Comparison of ENCODE assay signal across 8 cellular contexts in the genomic region with DNA sequence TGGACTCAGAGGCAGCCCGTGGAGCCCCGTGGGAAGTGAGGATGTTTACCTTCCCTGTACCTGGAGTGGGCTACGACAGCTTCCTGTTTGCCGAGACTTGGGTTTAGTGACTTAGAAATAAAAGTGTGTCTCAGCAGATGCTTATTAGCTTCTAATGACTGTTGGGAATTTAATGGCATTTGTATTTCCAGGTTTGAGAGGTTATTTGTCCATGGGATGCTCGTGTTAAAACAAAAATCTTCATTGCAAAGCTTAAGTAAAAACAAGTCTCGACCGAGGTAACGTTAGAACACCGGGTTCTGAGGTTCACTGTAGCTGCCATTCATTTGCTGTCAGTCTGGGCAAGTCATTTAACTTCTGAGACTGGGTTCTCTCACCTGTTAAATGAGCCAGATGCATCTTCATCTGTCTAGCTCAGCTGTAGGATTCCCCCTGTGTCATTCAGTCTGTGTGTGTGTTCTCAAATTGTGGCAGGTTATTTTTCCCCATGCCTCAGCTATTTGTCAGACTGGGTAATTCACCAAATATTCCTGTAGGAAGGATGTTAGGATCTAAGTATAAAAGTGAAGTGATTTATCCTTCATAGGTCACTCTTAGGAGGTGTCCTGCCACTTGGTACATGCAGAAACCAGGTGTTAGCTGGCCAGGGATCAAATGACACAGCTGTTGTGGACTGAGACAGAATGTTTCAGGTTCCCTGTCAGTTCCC. TPM values are rescaled to one million over a fixed set of nuclear protein-coding genes. Genes with fewer than 3 reads are reported as not detected.
A peak's percentile ranks its signal among the peaks of the same experiment; 100 is the strongest.
DNase-seq lines count a peak whose midpoint lies in the region; ATAC-seq, FAIRE-seq and TF ChIP-seq lines count a peak whose summit lies in the region.

No MANE protein-coding gene starts in this region.

- in situ Hi-C loops in K562 (cut with MboI) = no loop called here

- peak overlapping the region; percentile 94 for H3K4me2 ChIP-seq in K562 (ENCODE audit: insufficient read depth, low read length)

- H2AFZ ChIP-seq in K562 (ENCODE audit: low read depth, low read length) = peak overlapping the region; percentile 98

- no peak for FAIRE-seq in K562 (lab: Jason Lieb, UNC)

- H4K20me1 ChIP-seq in K562 (replicated peaks; ENCODE audit: control insufficient read depth, insufficient read depth, low read length) = no peaks in the 10 kb centered on the region

- ATAC-seq in K562 = peak; percentile 9; the same call in 2 of the 3 replicates
- no peak for ATAC-seq in lower lobe of right lung
- ATAC-seq in upper lobe of left lung (ENCODE audit: low FRiP score in 2 of 2) = no peak
- no peak for ATAC-seq in sciatic nerve
- ATAC-seq in HG03039 (IDR thresholded peaks at IDR 0.05; ENCODE audit: unreplicated experiment) = no peak

- BruUV-seq in K562 (replicated peaks; lab: Mats Ljungman, UMichigan) = TSS peak; percentile 59

- peak overlapping the region; percentile 84 for H3K27ac ChIP-seq in K562 (ENCODE audit: extremely low read depth, low read depth, low read length)
- peak overlapping the region; percentile 93 for H3K27ac ChIP-seq in lower lobe of right lung
- H3K27ac ChIP-seq in upper lobe of left lung = peak overlapping the region; percentile 85 to 93 (median 89)

- TF ChIP-seq CTCF in K562 (IDR thresholded peaks at IDR 0.05 in 2 of 3, conservative IDR thresholded peaks at IDR 0.05 in 1 of 3; ENCODE audit: insufficient read depth in 2 of 3, low read depth in 1 of 3, low read length in 3 of 3) (no peak), lower lobe of right lung (IDR thresholded peaks at IDR 0.05) (no peak), upper lobe of left lung (IDR thresholded peaks at IDR 0.05) (no peak)

- peak overlapping the region; percentile 89 to 99 for H3K9ac ChIP-seq in K562 (ENCODE audit: insufficient read depth in 1 of 2, low read depth in 2 of 2, low read length in 2 of 2)

- H3K9me1 ChIP-seq in K562 (ENCODE audit: control insufficient read depth, insufficient read depth, low read length) = no peaks in the 10 kb centered on the region

- TF ChIP-seq EP300 in K562 (IDR thresholded peaks at IDR 0.05; ENCODE audit: low read length) (no peak), upper lobe of left lung (IDR thresholded peaks at IDR 0.05) (no peak)

- H3K4me3 ChIP-seq in Jurkat, Clone E6-1 (ENCODE audit: low read length) = peak overlapping the region; percentile 94
- H3K4me3 ChIP-seq in K562 (peak overlapping the region; percentile 88), lower lobe of right lung (peak overlapping the region; percentile 99), upper lobe of left lung (peak overlapping the region; percentile 52 to 96 (median 84))

- H3K36me3 ChIP-seq in K562 (ENCODE audit: control insufficient read depth, insufficient read depth, low read length) (peaks cover 37% of the 10 kb centered on the region), lower lobe of right lung (peaks cover 30% of the 10 kb centered on the region), upper lobe of left lung (peaks cover 0 to 26% (median 12%) of the 10 kb centered on the region in 4 donors)

- H3K27me3 ChIP-seq in K562 (ENCODE audit: control insufficient read depth in 2 of 2, insufficient read depth in 2 of 2, low read length in 2 of 2) (no peaks in the 10 kb centered on the region), lower lobe of right lung (ENCODE audit: low read depth) (no peaks in the 10 kb centered on the region), upper lobe of left lung (no peaks in the 10 kb centered on the region)

- no peaks in the 10 kb centered on the region for H3K9me3 ChIP-seq in K562 (replicated peaks; ENCODE audit: control insufficient read depth, insufficient read depth, low read depth, low read length)
- no peaks in the 10 kb centered on the region for H3K9me3 ChIP-seq in lower lobe of right lung
- H3K9me3 ChIP-seq in upper lobe of left lung = no peaks in the 10 kb centered on the region

- DNase-seq in stimulated activated CD4-positive, alpha-beta T cell treated with anti-CD3 and anti-CD28 coated beads, Interleukin-1b, Interleukin-23, amount 100 ng/mL, for 48 hours = peak; percentile 20
- no peak for DNase-seq in stimulated activated CD4-positive, alpha-beta T cell treated with anti-CD3 and anti-CD28 coated beads, Interleukin-12 subunit alpha, Interleukin-12 subunit beta, amount 100 ng/mL, for 4 hours
- DNase-seq in Jurkat, Clone E6-1 (ENCODE audit: low read depth, low spot score) = no peak
- DNase-seq in K562 (ENCODE audit: extremely low read depth in 1 of 4, low spot score in 3 of 4) (peak in 1 of 4 experiments; percentile 32), lower lobe of right lung (no peak), upper lobe of left lung (no peak), sciatic nerve (ENCODE audit: low spot score) (no peak)

- WGBS in K562 (ENCODE audit: insufficient coverage, low coverage, missing lambda C conversion rate) = 2% methylated on average over 9 of the region's 9 CpGs
- WGBS in upper lobe of left lung, 2 donors = 1 to 2% methylated on average over 8 to 9 of the region's 9 CpGs

- TF ChIP-seq POLR2A in K562 (conservative IDR thresholded peaks at IDR 0.05) (no peak), upper lobe of left lung (IDR thresholded peaks at IDR 0.05) (no peak)

- POLR2A ChIA-PET in K562 (lab: Yijun Ruan, JAX) = interaction anchor here (0.6 to 2.4 kb wide), 23 partner anchors 9 to 115 kb away, joined by 3 to 15 read pairs (median 4); partner anchors contain the start of genes CHEK1 and STT3A

- no peak for TF ChIP-seq RAD21 in K562 (CRISPR knock-in tag; conservative IDR thresholded peaks at IDR 0.05 in 1 of 2, IDR thresholded peaks at IDR 0.05 in 1 of 2)

- intact Hi-C loops in K562 (cut with micrococcal nuclease) = loop anchor here (1.0 to 5.0 kb wide), 3 partner anchors 22 to 57 kb away; partner anchors contain the start of genes CHEK1 and STT3A
- intact Hi-C loops in lower lobe of right lung (cut with DNase I) = no loop called here
- intact Hi-C loops in sciatic nerve (cut with DNase I) = no loop called here

- peaks cover 12 to 17% of the 10 kb centered on the region in 2 experiments; a peak in 4 of 5 replicates for H3K4me1 ChIP-seq in K562 (replicated peaks in 1 of 2; ENCODE audit: control insufficient read depth in 2 of 2, insufficient read depth in 2 of 2, low read length in 2 of 2)
- H3K4me1 ChIP-seq in lower lobe of right lung = peaks cover 23% of the 10 kb centered on the region
- peaks cover 12 to 28% (median 15%) of the 10 kb centered on the region in 4 donors for H3K4me1 ChIP-seq in upper lobe of left lung

- CTCF ChIA-PET in K562 (lab: Yijun Ruan, JAX; ENCODE audit: low intra/inter-chr PET ratio) = no interaction called here

- peaks cover 40% of the 10 kb centered on the region for H3K79me2 ChIP-seq in K562 (ENCODE audit: control insufficient read depth, insufficient read depth, low read length)

RNA-seq across cellular contexts. Expression of gene EI24, which starts 0.8 kb away (rescaled TPM):
- polyA plus RNA-seq in Jurkat, Clone E6-1 (2012; ENCODE audit: insufficient read depth, insufficient read length) = 98.9 TPM
- 79.5 and 79.6 TPM in 2 replicates for total RNA-seq in K562 (2011; cell fraction: chromatin; rRNA removed; ENCODE audit: low replicate concordance)
- 86.2 and 96.6 TPM in 2 replicates for total RNA-seq in K562 (2011; cell fraction: nucleolus; rRNA removed)
- 142 and 189 TPM in 2 replicates for total RNA-seq in K562 (2011; cell fraction: nucleoplasm; rRNA removed)
- total RNA-seq in K562 (2014; rRNA removed) (151 and 192 TPM in 2 replicates), K562 (2014; rRNA removed; fragmentation: Illumina TruSeq; extraction: Trizol) (187 and 198 TPM in 2 replicates), K562 (2015; rRNA removed; fragmentation: Illumina TruSeq; extraction: Trizol) (160 and 168 TPM in 2 replicates), K562 (2021) (159 and 165 TPM in 2 replicates), lower lobe of right lung (56.8 TPM), upper lobe of left lung (10 to 100 TPM; 31.4 to 80.0 (median 60.4) TPM), sciatic nerve (47.1 TPM)
- polyA plus RNA-seq in K562 (2011; rRNA removed) (128 and 239 TPM in 2 replicates), K562 (2014; fragmentation: Illumina TruSeq; extraction: Trizol) (249 and 260 TPM in 2 replicates), K562 (2014; fragmentation: Nextera tagmentation; extraction: Ambion mirVana) (10 to 100 TPM; 50.4 to 72.2 TPM), K562 (2014; rRNA removed) (182 and 210 TPM in 2 replicates)
- polyA plus RNA-seq in K562 (2011; cell fraction: cytosol; rRNA removed) = 178 and 192 TPM in 2 replicates
- polyA plus RNA-seq in K562 (2011; cell fraction: nucleus; rRNA removed) = 52.1 and 69.8 TPM in 2 replicates
- polyA plus RNA-seq in K562 (2012) = 121 and 150 TPM in 2 replicates
- polyA minus RNA-seq in K562 (2011; rRNA and poly(A)+ RNA removed) = 155 and 274 TPM in 2 replicates
- polyA minus RNA-seq in K562 (2011; cell fraction: cytosol; rRNA and poly(A)+ RNA removed) = 34.8 and 79.5 TPM in 2 replicates
- 17.2 and 23.3 TPM in 2 replicates for polyA minus RNA-seq in K562 (2011; cell fraction: nucleus; rRNA and poly(A)+ RNA removed)

RNA-seq across cellular contexts. Expression of gene STT3A, which starts 22.6 kb away (rescaled TPM):
- 129 TPM for polyA plus RNA-seq in Jurkat, Clone E6-1 (2012; ENCODE audit: insufficient read depth, insufficient read length)
- total RNA-seq in K562 (2011; cell fraction: chromatin; rRNA removed; ENCODE audit: low replicate concordance) = 340 and 391 TPM in 2 replicates
- total RNA-seq in K562 (2011; cell fraction: nucleolus; rRNA removed) = 528 and 545 TPM in 2 replicates
- 415 and 429 TPM in 2 replicates for total RNA-seq in K562 (2011; cell fraction: nucleoplasm; rRNA removed)
- total RNA-seq in K562 (2014; rRNA removed) (70.7 and 95.7 TPM in 2 replicates), K562 (2014; rRNA removed; fragmentation: Illumina TruSeq; extraction: Trizol) (192 and 210 TPM in 2 replicates), K562 (2015; rRNA removed; fragmentation: Illumina TruSeq; extraction: Trizol) (159 and 165 TPM in 2 replicates), K562 (2021) (148 and 167 TPM in 2 replicates), lower lobe of right lung (101 TPM), upper lobe of left lung (100 to 1,000 TPM in 1 of 6 donors, 10 to 100 TPM in 5; 41.0 to 131 (median 71.1) TPM), sciatic nerve (100 TPM)
- polyA plus RNA-seq in K562 (2011; rRNA removed) (208 and 296 TPM in 2 replicates), K562 (2014; fragmentation: Illumina TruSeq; extraction: Trizol) (170 and 212 TPM in 2 replicates), K562 (2014; fragmentation: Nextera tagmentation; extraction: Ambion mirVana) (100 to 1,000 TPM; 197 to 330 TPM), K562 (2014; rRNA removed) (73.3 and 108 TPM in 2 replicates)
- polyA plus RNA-seq in K562 (2011; cell fraction: cytosol; rRNA removed) = 224 and 257 TPM in 2 replicates
- 171 and 194 TPM in 2 replicates for polyA plus RNA-seq in K562 (2011; cell fraction: nucleus; rRNA removed)
- polyA plus RNA-seq in K562 (2012) = 171 and 200 TPM in 2 replicates
- polyA minus RNA-seq in K562 (2011; rRNA and poly(A)+ RNA removed) = 589 and 1,261 TPM in 2 replicates
- polyA minus RNA-seq in K562 (2011; cell fraction: cytosol; rRNA and poly(A)+ RNA removed) = 132 and 273 TPM in 2 replicates
- polyA minus RNA-seq in K562 (2011; cell fraction: nucleus; rRNA and poly(A)+ RNA removed) = 106 and 141 TPM in 2 replicates

RNA-seq across cellular contexts. Expression of gene CHEK1, which starts 54.9 kb away (rescaled TPM):
- polyA plus RNA-seq in Jurkat, Clone E6-1 (2012; ENCODE audit: insufficient read depth, insufficient read length) = 103 TPM
- 48.7 and 145 TPM in 2 replicates for total RNA-seq in K562 (2011; cell fraction: chromatin; rRNA removed; ENCODE audit: low replicate concordance)
- 27.3 and 34.2 TPM in 2 replicates for total RNA-seq in K562 (2011; cell fraction: nucleolus; rRNA removed)
- total RNA-seq in K562 (2011; cell fraction: nucleoplasm; rRNA removed) = 59.7 and 90.7 TPM in 2 replicates
- 62.6 and 71.9 TPM in 2 replicates for total RNA-seq in K562 (2014; rRNA removed)
- total RNA-seq in K562 (2014; rRNA removed; fragmentation: Illumina TruSeq; extraction: Trizol) = 103 and 115 TPM in 2 replicates
- total RNA-seq in K562 (2015; rRNA removed; fragmentation: Illumina TruSeq; extraction: Trizol) = 87.5 and 88.8 TPM in 2 replicates
- total RNA-seq in K562 (2021) = 92.8 and 94.0 TPM in 2 replicates
- 58.7 and 108 TPM in 2 replicates for polyA plus RNA-seq in K562 (2011; rRNA removed)
- polyA plus RNA-seq in K562 (2011; cell fraction: cytosol; rRNA removed) = 26.0 and 32.8 TPM in 2 replicates
- polyA plus RNA-seq in K562 (2011; cell fraction: nucleus; rRNA removed) = 29.3 and 30.2 TPM in 2 replicates
- 65.7 and 70.1 TPM in 2 replicates for polyA plus RNA-seq in K562 (2012)
- 91.4 and 102 TPM in 2 replicates for polyA plus RNA-seq in K562 (2014; fragmentation: Illumina TruSeq; extraction: Trizol)
- 10 to 100 TPM; 63.9 to 70.9 TPM for polyA plus RNA-seq in K562 (2014; fragmentation: Nextera tagmentation; extraction: Ambion mirVana)
- polyA plus RNA-seq in K562 (2014; rRNA removed) = 68.7 and 74.1 TPM in 2 replicates
- 67.6 and 79.8 TPM in 2 replicates for polyA minus RNA-seq in K562 (2011; rRNA and poly(A)+ RNA removed)
- polyA minus RNA-seq in K562 (2011; cell fraction: cytosol; rRNA and poly(A)+ RNA removed) = 19.7 and 38.1 TPM in 2 replicates
- 40.3 and 46.8 TPM in 2 replicates for polyA minus RNA-seq in K562 (2011; cell fraction: nucleus; rRNA and poly(A)+ RNA removed)
- total RNA-seq in lower lobe of right lung = 3.5 TPM
- 1 to 10 TPM; 1.6 to 3.8 (median 2.7) TPM for total RNA-seq in upper lobe of left lung
- total RNA-seq in sciatic nerve = 1.7 TPM
